7 cellular contexts compared by ENCODE assay signal in the genomic region with DNA sequence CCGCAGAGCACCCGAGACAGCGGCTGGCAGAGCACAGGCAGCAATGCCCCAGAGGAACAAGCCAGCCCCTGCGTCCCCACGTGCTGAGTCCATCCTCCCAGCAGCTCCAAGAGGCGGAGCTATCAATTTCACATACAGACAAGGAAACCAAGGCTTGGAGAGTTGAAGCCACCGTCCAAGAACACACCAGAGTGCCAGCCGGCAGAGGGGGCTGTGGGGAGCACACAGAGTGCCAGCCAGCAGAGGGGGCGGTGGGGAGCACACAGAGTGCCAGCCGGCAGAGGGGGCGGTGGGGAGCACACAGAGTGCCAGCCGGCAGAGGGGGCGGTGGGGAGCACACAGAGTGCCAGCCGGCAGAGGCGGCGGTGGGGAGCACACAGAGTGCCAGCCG.
A peak's percentile ranks its signal among the peaks of the same experiment; 100 is the strongest.
DNase-seq lines count a peak whose midpoint lies in the region; ATAC-seq and TF ChIP-seq lines count a peak whose summit lies in the region.
"Not testable (repeated sequence)": the region's sequence is repeated elsewhere in the genome, so short reads cannot be mapped to it uniquely, and the experiment has no call there.

No MANE protein-coding gene starts in this region.

- not testable (repeated sequence) for H3K4me2 ChIP-seq in neural progenitor cell

- not testable (repeated sequence) for H3K36me3 Mint-ChIP-seq in brain, neural progenitor cell

- H3K4me1 Mint-ChIP-seq in brain = peaks cover 87% of the 10 kb centered on the region
- peaks cover 54% of the 10 kb centered on the region for H3K4me1 Mint-ChIP-seq in neural progenitor cell

- not testable (repeated sequence) for H3K27me3 Mint-ChIP-seq in brain; neural progenitor cell (ENCODE audit: insufficient read depth, low read depth)

- peak; percentile 36 for ATAC-seq in stimulated activated naive CD8-positive, alpha-beta T cell treated with anti-CD3 and anti-CD28 coated beads, Interleukin-15, Interleukin-2, amounts not matched to agents 100 U/mL and 50 U/mL, for 24 hours

- not testable (repeated sequence) for H3K9ac ChIP-seq in neural progenitor cell

- not testable (repeated sequence) for H3K36me3 ChIP-seq in A673 (ENCODE audit: insufficient read depth, low read length, poor library complexity, severe bottlenecking); neural progenitor cell

- CTCF ChIA-PET in A673 (lab: Charles Lee) = not testable (repeated sequence)

- H4K20me1 ChIP-seq in neural progenitor cell (ENCODE audit: low read depth) = peaks cover 59% of the 10 kb centered on the region

- H3K27me3 ChIP-seq in A673 (replicated peaks; ENCODE audit: insufficient read depth, low read depth, low read length, poor library complexity); neural progenitor cell: not testable (repeated sequence)

- DNase-seq in A673 (ENCODE audit: low spot score) (peak; percentile 46), SHP77 (lab: John Stamatoyannopoulos, UW) (peak; percentile 56 to 77), head of caudate nucleus (peak in 25 of 42 donors; percentile 31 to 74 (median 54))
- not testable (repeated sequence) for DNase-seq in LNCaP clone FGC (ENCODE audit: low read depth); neural progenitor cell (ENCODE audit: low spot score); stimulated activated naive CD8-positive, alpha-beta T cell treated with anti-CD3 and anti-CD28 coated beads, Interleukin-15, Interleukin-2, amounts not matched to agents 100 U/mL and 50 U/mL, for 24 hours

- not testable (repeated sequence) for H3K79me2 ChIP-seq in neural progenitor cell (ENCODE audit: low read depth)

- H3K9me3 ChIP-seq in A673 (ENCODE audit: low read depth, low read length, poor library complexity, severe bottlenecking); neural progenitor cell (ENCODE audit: low read depth): not testable (repeated sequence)

- not testable (repeated sequence) for H3K27ac ChIP-seq in A673 (ENCODE audit: low read depth, low read length, poor library complexity, severe bottlenecking); neural progenitor cell

- not testable (repeated sequence) for H2AFZ ChIP-seq in neural progenitor cell (replicated peaks)

- POLR2A ChIA-PET in A673 (lab: Charles Lee; ENCODE audit: low non-redundant PET) = not testable (repeated sequence)

- H3K27ac Mint-ChIP-seq in brain = peak overlapping the region; percentile 52 to 92 (median 88)
- peak overlapping the region; percentile 46 for H3K27ac Mint-ChIP-seq in neural progenitor cell

- TF ChIP-seq CTCF in A673 (conservative IDR thresholded peaks at IDR 0.05; ENCODE audit: low read depth, low read length) (peak; percentile 53), LNCaP clone FGC (IDR thresholded peaks at IDR 0.05; ENCODE audit: control insufficient read depth, extremely low read depth, insufficient read depth) (0 out of 2 replicates have a peak, but pooled peaks have one; percentile 21)
- TF ChIP-seq CTCF in brain (conservative IDR thresholded peaks at IDR 0.05); neural progenitor cell (IDR thresholded peaks at IDR 0.05): not testable (repeated sequence)

- intact Hi-C loops in A673 (cut with micrococcal nuclease; ENCODE audit: unreplicated experiment); head of caudate nucleus (cut with DNase I): not testable (repeated sequence)

- not testable (repeated sequence) for H3K4me3 Mint-ChIP-seq in brain, neural progenitor cell

- H3K9me3 Mint-ChIP-seq in brain = not testable (repeated sequence)
- H3K9me3 Mint-ChIP-seq in neural progenitor cell = peaks cover 11% of the 10 kb centered on the region

- H3K4me1 ChIP-seq in A673 (ENCODE audit: insufficient read depth, low read length, poor library complexity, severe bottlenecking) = peaks cover 32% of the 10 kb centered on the region
- H3K4me1 ChIP-seq in neural progenitor cell = not testable (repeated sequence)

- not testable (repeated sequence) for BruUV-seq in A673 (replicated peaks; lab: Mats Ljungman, UMichigan)

- not testable (repeated sequence) for H3F3A ChIP-seq in neural progenitor cell (ENCODE audit: low read depth)

- H3K4me3 ChIP-seq in A673 (ENCODE audit: low read depth, low read length, poor library complexity, severe bottlenecking); LNCaP clone FGC (ENCODE audit: low read depth, low read length); neural progenitor cell: not testable (repeated sequence)
